7 cellular contexts compared by ENCODE assay signal in genomic region chr4:1910643-1911042, GRCh38. TPM values are rescaled to one million over a fixed set of nuclear protein-coding genes. Genes with fewer than 3 reads are reported as not detected.
DNase-seq lines count a peak whose midpoint lies in the region; ATAC-seq and TF ChIP-seq lines count a peak whose summit lies in the region.

No MANE protein-coding gene starts in this region.

- H4K20me1 ChIP-seq in DOHH2 (ENCODE audit: control insufficient read depth, insufficient read depth, low read depth, low read length) (peaks cover 14% of the 10 kb centered on the region; the same call in 1 of the 2 replicates), SU-DHL-6 (ENCODE audit: low read depth, low read length) (peaks cover 26% of the 10 kb centered on the region)

- no peaks in the 10 kb centered on the region for H3K4me1 ChIP-seq in DOHH2 (ENCODE audit: control insufficient read depth, low read length)

- peak; percentile 43 for TF ChIP-seq CTCF in DOHH2 (IDR thresholded peaks at IDR 0.05; ENCODE audit: low read depth, low read length, poor library complexity, severe bottlenecking)
- TF ChIP-seq CTCF in HL-60 (IDR thresholded peaks at IDR 0.05; ENCODE audit: insufficient read depth, low read length) = peak; percentile 60
- TF ChIP-seq CTCF in SU-DHL-6 (IDR thresholded peaks at IDR 0.05; ENCODE audit: insufficient read depth, low read length, poor library complexity, severe bottlenecking) = peak; percentile 12

- H2AFZ ChIP-seq in SU-DHL-6 (ENCODE audit: low read depth, low read length, severe bottlenecking) = no peak overlapping the region

- H3K27me3 ChIP-seq in DOHH2 (ENCODE audit: control insufficient read depth, low read length) = no peaks in the 10 kb centered on the region
- no peaks in the 10 kb centered on the region for H3K27me3 ChIP-seq in HL-60 (ENCODE audit: insufficient read depth, poor library complexity, severe bottlenecking)
- no peaks in the 10 kb centered on the region for H3K27me3 ChIP-seq in SU-DHL-6 (ENCODE audit: low read length)

- no peaks in the 10 kb centered on the region for H3K9me3 ChIP-seq in DOHH2 (ENCODE audit: control insufficient read depth, insufficient read depth, low read length)
- no peaks in the 10 kb centered on the region for H3K9me3 ChIP-seq in SU-DHL-6 (ENCODE audit: insufficient read depth, low read length)

- no peak for ATAC-seq in GM18858 (IDR thresholded peaks at IDR 0.05; ENCODE audit: unreplicated experiment)
- ATAC-seq in stimulated activated memory B cell treated with anti-CD40 and anti-IgM and Interleukin-4, amounts not matched to agents 10 μg/mL and 1 μg/mL and 100 μg/mL, for 72 hours = no peak

- peaks cover 11% of the 10 kb centered on the region for H3F3A ChIP-seq in DOHH2 (ENCODE audit: control insufficient read depth, insufficient read depth)
- H3F3A ChIP-seq in SU-DHL-6 (ENCODE audit: insufficient read depth) = peaks cover 7% of the 10 kb centered on the region; the same call in 1 of the 2 replicates

- peaks cover 19% of the 10 kb centered on the region for H3K4me1 Mint-ChIP-seq in stimulated activated memory B cell treated with anti-CD40 and anti-IgM and Interleukin-4, amounts not matched to agents 10 μg/mL and 1 μg/mL and 100 μg/mL, for 72 hours

- H3K4me3 ChIP-seq in DOHH2 (ENCODE audit: low read length) (no peak overlapping the region), HL-60 (replicated peaks; ENCODE audit: insufficient read depth, low read length) (no peak overlapping the region), SU-DHL-6 (ENCODE audit: insufficient read depth, low read length, poor library complexity, severe bottlenecking) (no peak overlapping the region)

- peaks cover 89% of the 10 kb centered on the region for H3K36me3 ChIP-seq in DOHH2 (ENCODE audit: control insufficient read depth, low read length)
- peaks cover 25% of the 10 kb centered on the region for H3K36me3 ChIP-seq in SU-DHL-6 (ENCODE audit: low read length)

- H3K9me2 ChIP-seq in DOHH2 (replicated peaks; ENCODE audit: control insufficient read depth, low read length) (no peaks in the 10 kb centered on the region), SU-DHL-6 (replicated peaks; ENCODE audit: insufficient read depth, low read length) (no peaks in the 10 kb centered on the region)

- H3K4me2 ChIP-seq in DOHH2 (ENCODE audit: low read length) (no peak overlapping the region), SU-DHL-6 (ENCODE audit: low read depth, low read length, poor library complexity, severe bottlenecking) (no peak overlapping the region)

- peaks cover 58% of the 10 kb centered on the region for H3K36me3 Mint-ChIP-seq in stimulated activated memory B cell treated with anti-CD40 and anti-IgM and Interleukin-4, amounts not matched to agents 10 μg/mL and 1 μg/mL and 100 μg/mL, for 72 hours

- peaks cover 97% of the 10 kb centered on the region for H3K79me2 ChIP-seq in DOHH2 (ENCODE audit: control insufficient read depth, low read length)
- H3K79me2 ChIP-seq in SU-DHL-6 (ENCODE audit: insufficient read depth, low read length) = peaks cover 98% of the 10 kb centered on the region

- H3K27ac ChIP-seq in DOHH2 (ENCODE audit: low read depth, low read length) (no peak overlapping the region), HL-60 (replicated peaks) (no peak overlapping the region), SU-DHL-6 (ENCODE audit: low read depth, low read length) (no peak overlapping the region)

- H3K9me3 Mint-ChIP-seq in stimulated activated memory B cell treated with anti-CD40 and anti-IgM and Interleukin-4, amounts not matched to agents 10 μg/mL and 1 μg/mL and 100 μg/mL, for 72 hours = no peaks in the 10 kb centered on the region

- no peaks in the 10 kb centered on the region for H3K27me3 Mint-ChIP-seq in stimulated activated memory B cell treated with anti-CD40 and anti-IgM and Interleukin-4, amounts not matched to agents 10 μg/mL and 1 μg/mL and 100 μg/mL, for 72 hours

- H3K4me3 Mint-ChIP-seq in stimulated activated memory B cell treated with anti-CD40 and anti-IgM and Interleukin-4, amounts not matched to agents 10 μg/mL and 1 μg/mL and 100 μg/mL, for 72 hours = no peak overlapping the region

- no peak overlapping the region for H3K9ac ChIP-seq in SU-DHL-6 (ENCODE audit: low read length)

- DNase-seq in HL-60 (ENCODE audit: low read depth in 1 of 2, low spot score in 1 of 2) (peak in 1 of 2 experiments; percentile 51), fibroblast of peridontal ligament (ENCODE audit: extremely low read depth) (peak; percentile 80), pulmonary artery endothelial cell (ENCODE audit: low read depth, low spot score) (peak; percentile 13)

- H3K27ac Mint-ChIP-seq in stimulated activated memory B cell treated with anti-CD40 and anti-IgM and Interleukin-4, amounts not matched to agents 10 μg/mL and 1 μg/mL and 100 μg/mL, for 72 hours = no peak overlapping the region

RNA-seq across cellular contexts. Expression of gene NSD2, which starts 39.5 kb away (rescaled TPM):
- 65.1 and 109 TPM in 2 replicates for total RNA-seq in pulmonary artery endothelial cell

RNA-seq across cellular contexts. Expression of gene LETM1, which starts 54.7 kb away (rescaled TPM):
- 117 and 140 TPM in 2 replicates for total RNA-seq in pulmonary artery endothelial cell
